In the genomic region with DNA sequence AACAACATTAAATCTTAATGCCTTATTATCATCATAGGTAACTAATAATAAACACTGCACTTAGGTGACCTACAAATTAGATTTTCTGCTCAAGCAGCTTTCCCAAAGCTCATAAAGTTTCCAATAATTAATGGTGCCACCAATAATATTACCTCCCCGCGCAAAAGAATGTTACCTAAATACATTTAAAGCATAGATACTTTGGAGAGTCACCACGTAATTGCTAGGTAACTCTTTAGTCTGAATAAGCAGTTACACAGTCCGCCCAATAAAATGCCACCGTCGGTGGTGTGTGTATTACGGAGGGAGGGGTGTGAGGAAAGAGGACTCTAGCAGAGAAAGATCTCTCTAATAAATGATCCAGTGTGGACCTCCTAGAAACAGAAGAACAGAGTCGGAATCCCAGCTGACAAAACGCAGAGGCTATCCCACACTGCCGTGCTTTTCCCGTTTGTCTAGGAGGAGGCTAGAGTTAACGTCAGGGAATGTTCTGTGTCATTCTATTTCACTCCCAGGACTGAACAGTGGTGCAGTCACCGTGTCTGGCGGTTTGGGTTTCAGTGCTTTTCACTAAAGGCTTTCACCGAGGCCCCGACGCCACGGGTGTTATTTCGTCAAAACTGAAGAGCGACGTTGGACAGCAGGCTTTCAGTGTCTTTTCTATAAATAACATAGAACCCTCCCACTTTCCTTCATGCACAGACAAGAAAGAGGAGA, we compare ENCODE assay signal across 8 cellular contexts. TPM values are rescaled to one million over a fixed set of nuclear protein-coding genes. Genes with fewer than 3 reads are reported as not detected.
DNase-seq lines count a peak whose midpoint lies in the region; ATAC-seq and TF ChIP-seq lines count a peak whose summit lies in the region.

No MANE protein-coding gene starts in this region.

- H3K4me2 ChIP-seq in BLaER1 (peak overlapping the region; percentile 88), osteoblast (ENCODE audit: insufficient read depth, low read length) (peak overlapping the region; percentile 97)

- H3K4me1 ChIP-seq in BLaER1, result peaks cover 23% of the 10 kb centered on the region
- peaks cover 16% of the 10 kb centered on the region for H3K4me1 ChIP-seq in osteoblast (ENCODE audit: insufficient read depth, low read length)
- H3K4me1 ChIP-seq in thymus (ENCODE audit: control insufficient read depth, insufficient read depth, low read length), result peaks cover 11% of the 10 kb centered on the region

- peaks cover 12% of the 10 kb centered on the region for H3K79me2 ChIP-seq in osteoblast (ENCODE audit: insufficient read depth, low read length)

- DNase-seq in HS-27A (ENCODE audit: low read depth) (peak; percentile 36), RPMI7951 (ENCODE audit: low read depth) (peak; percentile 59), glutamatergic neuron (peak; percentile 29), osteoblast (ENCODE audit: insufficient read length, low spot score, missing footprints) (peak; percentile 86)

- H3K9me3 Mint-ChIP-seq in activated naive CD8-positive, alpha-beta T cell (ENCODE audit: low read depth), result no peaks in the 10 kb centered on the region
- H3K9me3 Mint-ChIP-seq in glutamatergic neuron (ENCODE audit: unreplicated experiment), result peaks cover 3% of the 10 kb centered on the region

- H3K4me3 ChIP-seq in BLaER1, result peak overlapping the region; percentile 83
- peak overlapping the region; percentile 91 for H3K4me3 ChIP-seq in osteoblast (ENCODE audit: insufficient read depth, low read length)
- peak overlapping the region; percentile 78 for H3K4me3 ChIP-seq in thymus (ENCODE audit: low read length)

- peak overlapping the region; percentile 99 for H3K27ac Mint-ChIP-seq in activated naive CD8-positive, alpha-beta T cell
- peak overlapping the region; percentile 64 for H3K27ac Mint-ChIP-seq in glutamatergic neuron (ENCODE audit: unreplicated experiment)

- peak overlapping the region; percentile 98 for H2AFZ ChIP-seq in osteoblast (ENCODE audit: low read length)

- 5% methylated on average over 21 of the region's 21 CpGs for WGBS in thymus

- peak overlapping the region; percentile 95 for H3K4me3 Mint-ChIP-seq in activated naive CD8-positive, alpha-beta T cell
- H3K4me3 Mint-ChIP-seq in glutamatergic neuron (ENCODE audit: unreplicated experiment), result peak overlapping the region; percentile 93

- H3K36me3 ChIP-seq in BLaER1 (peaks cover 13% of the 10 kb centered on the region), osteoblast (ENCODE audit: insufficient read depth, low read length) (peaks cover 6% of the 10 kb centered on the region), thymus (ENCODE audit: control insufficient read depth, insufficient read depth) (no peaks in the 10 kb centered on the region)

- H3K27me3 ChIP-seq in BLaER1, result no peaks in the 10 kb centered on the region
- H3K27me3 ChIP-seq in osteoblast (ENCODE audit: insufficient read depth, low read length), result no peaks in the 10 kb centered on the region
- no peaks in the 10 kb centered on the region for H3K27me3 ChIP-seq in thymus (ENCODE audit: control insufficient read depth, insufficient read depth)

- TF ChIP-seq CTCF in glutamatergic neuron (IDR thresholded peaks at IDR 0.05; ENCODE audit: partially characterized antibody, unreplicated experiment) (no peak), osteoblast (IDR thresholded peaks at IDR 0.05; ENCODE audit: extremely low read depth, low read depth, low read length) (no peak)

- H3K27me3 Mint-ChIP-seq in activated naive CD8-positive, alpha-beta T cell, result no peaks in the 10 kb centered on the region
- no peaks in the 10 kb centered on the region for H3K27me3 Mint-ChIP-seq in glutamatergic neuron (ENCODE audit: unreplicated experiment)

- peaks cover 27% of the 10 kb centered on the region for H3K4me1 Mint-ChIP-seq in activated naive CD8-positive, alpha-beta T cell (ENCODE audit: low read depth)
- H3K4me1 Mint-ChIP-seq in glutamatergic neuron (ENCODE audit: low read depth, unreplicated experiment), result peaks cover 12% of the 10 kb centered on the region

- H3K36me3 Mint-ChIP-seq in activated naive CD8-positive, alpha-beta T cell, result peaks cover 3% of the 10 kb centered on the region
- H3K36me3 Mint-ChIP-seq in glutamatergic neuron (ENCODE audit: unreplicated experiment), result no peaks in the 10 kb centered on the region

- no peaks in the 10 kb centered on the region for H4K20me1 ChIP-seq in BLaER1
- H4K20me1 ChIP-seq in osteoblast (ENCODE audit: insufficient read depth, low read length), result peaks cover 3% of the 10 kb centered on the region

- ATAC-seq in GM19452 (IDR thresholded peaks at IDR 0.05; ENCODE audit: unreplicated experiment), result peak; percentile 41

- peak overlapping the region; percentile 87 for H3K9ac ChIP-seq in BLaER1

- H3K9me3 ChIP-seq in BLaER1 (no peaks in the 10 kb centered on the region), osteoblast (ENCODE audit: low read depth, low read length) (no peaks in the 10 kb centered on the region), thymus (ENCODE audit: control insufficient read depth) (no peaks in the 10 kb centered on the region)

- H3K27ac ChIP-seq in BLaER1 (peak overlapping the region; percentile 86), osteoblast (ENCODE audit: low read depth, low read length) (peak overlapping the region; percentile 92), thymus (ENCODE audit: low read depth) (peak overlapping the region; percentile 94)

RNA-seq across cellular contexts. Expression of gene RNFT1, which starts 0.6 kb away (rescaled TPM):
- 18.2 and 25.4 TPM in 2 replicates for total RNA-seq in RPMI7951 (2014; rRNA removed; shearing (Covaris generic))
- 8.6 TPM for total RNA-seq in glutamatergic neuron (ENCODE audit: unreplicated experiment)
- 15.6 and 17.7 TPM in 2 replicates for total RNA-seq in osteoblast
- 59.1 TPM for polyA plus RNA-seq in thymus

Comparison
In these comparisons a context has a peak if more than half of its experiments do, and no peak if none do; other contexts are left out.
1. Peak in every context shown above with its lines: DNase-seq, ATAC-seq, H3K4me3 ChIP-seq and H3K27ac ChIP-seq.
2. DNase-seq: peak in every context shown above with its lines; median percentile 86 in osteoblast; 59 in RPMI7951; 36 in HS-27A; 29 in glutamatergic neuron.